Comparison of ENCODE assay signal across 1 cellular context in the genomic region with DNA sequence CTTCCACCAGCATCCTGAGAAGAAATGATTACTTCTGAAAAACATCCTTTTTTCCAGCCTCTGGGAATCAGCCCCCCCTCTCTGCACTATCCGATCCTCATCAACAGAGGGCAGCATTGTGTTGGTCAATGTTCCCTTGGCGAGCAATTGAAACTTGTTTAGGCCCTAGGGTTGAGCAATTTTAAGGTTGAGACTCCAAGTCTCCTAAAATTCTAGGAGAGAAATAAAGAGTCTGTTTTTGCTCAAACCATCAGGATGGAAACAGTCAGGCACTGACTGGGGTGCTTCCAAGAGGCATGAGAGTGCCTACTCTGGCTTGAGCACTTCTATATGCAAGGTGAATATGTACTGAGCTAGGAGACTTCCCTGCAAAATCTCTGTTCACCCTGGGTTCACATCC.
TF ChIP-seq lines count a peak whose summit lies in the region.

No MANE protein-coding gene starts in this region.

TF ChIP-seq in HepG2, 621 proteins besides CTCF, POLR2A, EP300 and RAD21 (continued from another document and continues in another):
- no peak for TF ChIP-seq AKNA (CRISPR knock-in tag; IDR thresholded peaks at IDR 0.05; ENCODE audit: borderline replicate concordance)
- no peak for TF ChIP-seq ELF4 (CRISPR knock-in tag; IDR thresholded peaks at IDR 0.05; ENCODE audit: borderline replicate concordance)
- TF ChIP-seq BHLHE40 (IDR thresholded peaks at IDR 0.05; ENCODE audit: low read length) = no peak
- TF ChIP-seq, protein P1, sequence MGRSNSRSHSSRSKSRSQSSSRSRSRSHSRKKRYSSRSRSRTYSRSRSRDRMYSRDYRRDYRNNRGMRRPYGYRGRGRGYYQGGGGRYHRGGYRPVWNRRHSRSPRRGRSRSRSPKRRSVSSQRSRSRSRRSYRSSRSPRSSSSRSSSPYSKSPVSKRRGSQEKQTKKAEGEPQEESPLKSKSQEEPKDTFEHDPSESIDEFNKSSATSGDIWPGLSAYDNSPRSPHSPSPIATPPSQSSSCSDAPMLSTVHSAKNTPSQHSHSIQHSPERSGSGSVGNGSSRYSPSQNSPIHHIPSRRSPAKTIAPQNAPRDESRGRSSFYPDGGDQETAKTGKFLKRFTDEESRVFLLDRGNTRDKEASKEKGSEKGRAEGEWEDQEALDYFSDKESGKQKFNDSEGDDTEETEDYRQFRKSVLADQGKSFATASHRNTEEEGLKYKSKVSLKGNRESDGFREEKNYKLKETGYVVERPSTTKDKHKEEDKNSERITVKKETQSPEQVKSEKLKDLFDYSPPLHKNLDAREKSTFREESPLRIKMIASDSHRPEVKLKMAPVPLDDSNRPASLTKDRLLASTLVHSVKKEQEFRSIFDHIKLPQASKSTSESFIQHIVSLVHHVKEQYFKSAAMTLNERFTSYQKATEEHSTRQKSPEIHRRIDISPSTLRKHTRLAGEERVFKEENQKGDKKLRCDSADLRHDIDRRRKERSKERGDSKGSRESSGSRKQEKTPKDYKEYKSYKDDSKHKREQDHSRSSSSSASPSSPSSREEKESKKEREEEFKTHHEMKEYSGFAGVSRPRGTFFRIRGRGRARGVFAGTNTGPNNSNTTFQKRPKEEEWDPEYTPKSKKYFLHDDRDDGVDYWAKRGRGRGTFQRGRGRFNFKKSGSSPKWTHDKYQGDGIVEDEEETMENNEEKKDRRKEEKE (IDR thresholded peaks at IDR 0.05) = no peak
- TF ChIP-seq ZNF720 (CRISPR knock-in tag; IDR thresholded peaks at IDR 0.05) = no peak
- TF ChIP-seq, protein P2, sequence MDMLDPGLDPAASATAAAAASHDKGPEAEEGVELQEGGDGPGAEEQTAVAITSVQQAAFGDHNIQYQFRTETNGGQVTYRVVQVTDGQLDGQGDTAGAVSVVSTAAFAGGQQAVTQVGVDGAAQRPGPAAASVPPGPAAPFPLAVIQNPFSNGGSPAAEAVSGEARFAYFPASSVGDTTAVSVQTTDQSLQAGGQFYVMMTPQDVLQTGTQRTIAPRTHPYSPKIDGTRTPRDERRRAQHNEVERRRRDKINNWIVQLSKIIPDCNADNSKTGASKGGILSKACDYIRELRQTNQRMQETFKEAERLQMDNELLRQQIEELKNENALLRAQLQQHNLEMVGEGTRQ (IDR thresholded peaks at IDR 0.05; ENCODE audit: low read depth, low read length) = no peak
- TF ChIP-seq, protein P2 (CRISPR knock-in tag; IDR thresholded peaks at IDR 0.05; ENCODE audit: borderline replicate concordance) = no peak
- no peak for TF ChIP-seq ZMYM2 (CRISPR knock-in tag; IDR thresholded peaks at IDR 0.05)
- no peak for TF ChIP-seq POLR2AphosphoS2 (IDR thresholded peaks at IDR 0.05; ENCODE audit: low read depth, low read length)
- no peak for TF ChIP-seq ZNF879 (CRISPR knock-in tag; IDR thresholded peaks at IDR 0.05)
- TF ChIP-seq ATRX (CRISPR knock-in tag; IDR thresholded peaks at IDR 0.05; ENCODE audit: borderline replicate concordance) = no peak
- TF ChIP-seq KDM5B (CRISPR knock-in tag; IDR thresholded peaks at IDR 0.05; ENCODE audit: borderline replicate concordance) = no peak
- TF ChIP-seq FOXK2 (IDR thresholded peaks at IDR 0.05) = no peak
- no peak for TF ChIP-seq ZNF337 (CRISPR knock-in tag; IDR thresholded peaks at IDR 0.05; ENCODE audit: borderline replicate concordance, low read depth)
- TF ChIP-seq KLF16 (CRISPR knock-in tag; IDR thresholded peaks at IDR 0.05) = 0 out of 4 replicates have a peak, but pooled peaks of 1 of the 2 experiments have one; percentile 22
- no peak for TF ChIP-seq ZNF775 (CRISPR knock-in tag; IDR thresholded peaks at IDR 0.05; ENCODE audit: borderline replicate concordance)
- TF ChIP-seq ZNF101 (CRISPR knock-in tag; IDR thresholded peaks at IDR 0.05; ENCODE audit: borderline replicate concordance, low read depth) = no peak
- TF ChIP-seq, protein P3, sequence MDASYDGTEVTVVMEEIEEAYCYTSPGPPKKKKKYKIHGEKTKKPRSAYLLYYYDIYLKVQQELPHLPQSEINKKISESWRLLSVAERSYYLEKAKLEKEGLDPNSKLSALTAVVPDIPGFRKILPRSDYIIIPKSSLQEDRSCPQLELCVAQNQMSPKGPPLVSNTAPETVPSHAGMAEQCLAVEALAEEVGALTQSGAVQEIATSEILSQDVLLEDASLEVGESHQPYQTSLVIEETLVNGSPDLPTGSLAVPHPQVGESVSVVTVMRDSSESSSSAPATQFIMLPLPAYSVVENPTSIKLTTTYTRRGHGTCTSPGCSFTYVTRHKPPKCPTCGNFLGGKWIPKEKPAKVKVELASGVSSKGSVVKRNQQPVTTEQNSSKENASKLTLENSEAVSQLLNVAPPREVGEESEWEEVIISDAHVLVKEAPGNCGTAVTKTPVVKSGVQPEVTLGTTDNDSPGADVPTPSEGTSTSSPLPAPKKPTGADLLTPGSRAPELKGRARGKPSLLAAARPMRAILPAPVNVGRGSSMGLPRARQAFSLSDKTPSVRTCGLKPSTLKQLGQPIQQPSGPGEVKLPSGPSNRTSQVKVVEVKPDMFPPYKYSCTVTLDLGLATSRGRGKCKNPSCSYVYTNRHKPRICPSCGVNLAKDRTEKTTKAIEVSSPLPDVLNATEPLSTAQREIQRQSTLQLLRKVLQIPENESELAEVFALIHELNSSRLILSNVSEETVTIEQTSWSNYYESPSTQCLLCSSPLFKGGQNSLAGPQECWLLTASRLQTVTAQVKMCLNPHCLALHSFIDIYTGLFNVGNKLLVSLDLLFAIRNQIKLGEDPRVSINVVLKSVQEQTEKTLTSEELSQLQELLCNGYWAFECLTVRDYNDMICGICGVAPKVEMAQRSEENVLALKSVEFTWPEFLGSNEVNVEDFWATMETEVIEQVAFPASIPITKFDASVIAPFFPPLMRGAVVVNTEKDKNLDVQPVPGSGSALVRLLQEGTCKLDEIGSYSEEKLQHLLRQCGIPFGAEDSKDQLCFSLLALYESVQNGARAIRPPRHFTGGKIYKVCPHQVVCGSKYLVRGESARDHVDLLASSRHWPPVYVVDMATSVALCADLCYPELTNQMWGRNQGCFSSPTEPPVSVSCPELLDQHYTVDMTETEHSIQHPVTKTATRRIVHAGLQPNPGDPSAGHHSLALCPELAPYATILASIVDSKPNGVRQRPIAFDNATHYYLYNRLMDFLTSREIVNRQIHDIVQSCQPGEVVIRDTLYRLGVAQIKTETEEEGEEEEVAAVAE (CRISPR knock-in tag; IDR thresholded peaks at IDR 0.05; ENCODE audit: borderline replicate concordance) = no peak
- 0 out of 2 replicates have a peak, but pooled peaks have one; percentile 41 for TF ChIP-seq ZNF614 (CRISPR knock-in tag; IDR thresholded peaks at IDR 0.05; ENCODE audit: borderline replicate concordance)
- TF ChIP-seq, protein P4, sequence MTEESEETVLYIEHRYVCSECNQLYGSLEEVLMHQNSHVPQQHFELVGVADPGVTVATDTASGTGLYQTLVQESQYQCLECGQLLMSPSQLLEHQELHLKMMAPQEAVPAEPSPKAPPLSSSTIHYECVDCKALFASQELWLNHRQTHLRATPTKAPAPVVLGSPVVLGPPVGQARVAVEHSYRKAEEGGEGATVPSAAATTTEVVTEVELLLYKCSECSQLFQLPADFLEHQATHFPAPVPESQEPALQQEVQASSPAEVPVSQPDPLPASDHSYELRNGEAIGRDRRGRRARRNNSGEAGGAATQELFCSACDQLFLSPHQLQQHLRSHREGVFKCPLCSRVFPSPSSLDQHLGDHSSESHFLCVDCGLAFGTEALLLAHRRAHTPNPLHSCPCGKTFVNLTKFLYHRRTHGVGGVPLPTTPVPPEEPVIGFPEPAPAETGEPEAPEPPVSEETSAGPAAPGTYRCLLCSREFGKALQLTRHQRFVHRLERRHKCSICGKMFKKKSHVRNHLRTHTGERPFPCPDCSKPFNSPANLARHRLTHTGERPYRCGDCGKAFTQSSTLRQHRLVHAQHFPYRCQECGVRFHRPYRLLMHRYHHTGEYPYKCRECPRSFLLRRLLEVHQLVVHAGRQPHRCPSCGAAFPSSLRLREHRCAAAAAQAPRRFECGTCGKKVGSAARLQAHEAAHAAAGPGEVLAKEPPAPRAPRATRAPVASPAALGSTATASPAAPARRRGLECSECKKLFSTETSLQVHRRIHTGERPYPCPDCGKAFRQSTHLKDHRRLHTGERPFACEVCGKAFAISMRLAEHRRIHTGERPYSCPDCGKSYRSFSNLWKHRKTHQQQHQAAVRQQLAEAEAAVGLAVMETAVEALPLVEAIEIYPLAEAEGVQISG (CRISPR knock-in tag; IDR thresholded peaks at IDR 0.05) = no peak
- TF ChIP-seq ZNF326 (CRISPR knock-in tag; IDR thresholded peaks at IDR 0.05; ENCODE audit: borderline replicate concordance) = no peak
- TF ChIP-seq ZNF83 (CRISPR knock-in tag; IDR thresholded peaks at IDR 0.05; ENCODE audit: borderline replicate concordance) = no peak
- TF ChIP-seq ZNF619 (CRISPR knock-in tag; IDR thresholded peaks at IDR 0.05) = no peak
- no peak for TF ChIP-seq ZKSCAN8 (CRISPR knock-in tag; IDR thresholded peaks at IDR 0.05; ENCODE audit: borderline replicate concordance)
- no peak for TF ChIP-seq NFKB2 (CRISPR knock-in tag; IDR thresholded peaks at IDR 0.05; ENCODE audit: borderline replicate concordance)
- 0 out of 2 replicates have a peak, but pooled peaks have one; percentile 29 for TF ChIP-seq GATAD2A (CRISPR knock-in tag; IDR thresholded peaks at IDR 0.05)
- no peak for TF ChIP-seq AKAP8 (CRISPR knock-in tag; IDR thresholded peaks at IDR 0.05)
- TF ChIP-seq TEAD3 (CRISPR knock-in tag; optimal IDR thresholded peaks at IDR 0.05; ENCODE audit: borderline replicate concordance) = peak; percentile 17
- no peak for TF ChIP-seq SAFB2 (CRISPR knock-in tag; IDR thresholded peaks at IDR 0.05; ENCODE audit: borderline replicate concordance, low read depth)
- TF ChIP-seq, protein P5, sequence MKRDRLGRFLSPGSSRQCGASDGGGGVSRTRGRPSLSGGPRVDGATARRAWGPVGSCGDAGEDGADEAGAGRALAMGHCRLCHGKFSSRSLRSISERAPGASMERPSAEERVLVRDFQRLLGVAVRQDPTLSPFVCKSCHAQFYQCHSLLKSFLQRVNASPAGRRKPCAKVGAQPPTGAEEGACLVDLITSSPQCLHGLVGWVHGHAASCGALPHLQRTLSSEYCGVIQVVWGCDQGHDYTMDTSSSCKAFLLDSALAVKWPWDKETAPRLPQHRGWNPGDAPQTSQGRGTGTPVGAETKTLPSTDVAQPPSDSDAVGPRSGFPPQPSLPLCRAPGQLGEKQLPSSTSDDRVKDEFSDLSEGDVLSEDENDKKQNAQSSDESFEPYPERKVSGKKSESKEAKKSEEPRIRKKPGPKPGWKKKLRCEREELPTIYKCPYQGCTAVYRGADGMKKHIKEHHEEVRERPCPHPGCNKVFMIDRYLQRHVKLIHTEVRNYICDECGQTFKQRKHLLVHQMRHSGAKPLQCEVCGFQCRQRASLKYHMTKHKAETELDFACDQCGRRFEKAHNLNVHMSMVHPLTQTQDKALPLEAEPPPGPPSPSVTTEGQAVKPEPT (CRISPR knock-in tag; IDR thresholded peaks at IDR 0.05; ENCODE audit: low read depth) = no peak
- TF ChIP-seq KAT8 (CRISPR knock-in tag; IDR thresholded peaks at IDR 0.05) = 0 out of 2 replicates have a peak, but pooled peaks have one; percentile 20
- TF ChIP-seq, protein P6, sequence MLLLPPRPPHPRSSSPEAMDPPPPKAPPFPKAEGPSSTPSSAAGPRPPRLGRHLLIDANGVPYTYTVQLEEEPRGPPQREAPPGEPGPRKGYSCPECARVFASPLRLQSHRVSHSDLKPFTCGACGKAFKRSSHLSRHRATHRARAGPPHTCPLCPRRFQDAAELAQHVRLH (CRISPR knock-in tag; IDR thresholded peaks at IDR 0.05; ENCODE audit: borderline replicate concordance, low read depth) = no peak
- TF ChIP-seq MXD4 (CRISPR knock-in tag; IDR thresholded peaks at IDR 0.05) = no peak
- 0 out of 2 replicates have a peak, but pooled peaks have one; percentile 28 for TF ChIP-seq YEATS2 (CRISPR knock-in tag; IDR thresholded peaks at IDR 0.05; ENCODE audit: borderline replicate concordance)
- no peak for TF ChIP-seq CBX5 (CRISPR knock-in tag; IDR thresholded peaks at IDR 0.05; ENCODE audit: borderline replicate concordance)
- TF ChIP-seq HES4 (CRISPR knock-in tag; IDR thresholded peaks at IDR 0.05; ENCODE audit: borderline replicate concordance) = no peak
- no peak for TF ChIP-seq HOXA9 (CRISPR knock-in tag; IDR thresholded peaks at IDR 0.05; ENCODE audit: borderline replicate concordance)
- TF ChIP-seq, protein P7, sequence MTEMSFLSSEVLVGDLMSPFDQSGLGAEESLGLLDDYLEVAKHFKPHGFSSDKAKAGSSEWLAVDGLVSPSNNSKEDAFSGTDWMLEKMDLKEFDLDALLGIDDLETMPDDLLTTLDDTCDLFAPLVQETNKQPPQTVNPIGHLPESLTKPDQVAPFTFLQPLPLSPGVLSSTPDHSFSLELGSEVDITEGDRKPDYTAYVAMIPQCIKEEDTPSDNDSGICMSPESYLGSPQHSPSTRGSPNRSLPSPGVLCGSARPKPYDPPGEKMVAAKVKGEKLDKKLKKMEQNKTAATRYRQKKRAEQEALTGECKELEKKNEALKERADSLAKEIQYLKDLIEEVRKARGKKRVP (CRISPR knock-in tag; IDR thresholded peaks at IDR 0.05) = no peak
